Comparison of ENCODE assay signal across 14 cellular contexts in genomic region chr1:100627018-100627716, GRCh38.
DNase-seq lines count a peak whose midpoint lies in the region; FAIRE-seq and TF ChIP-seq lines count a peak whose summit lies in the region.
"Had no signal": no experiment of that assay in that cellular context is flagged by ENCODE, and none has a peak within 500 bp of the region (broad histone marks: within the 10 kb centered on the region; RNA-seq: fewer than 3 reads in every experiment).

No MANE protein-coding gene starts in this region.

- H3K9ac ChIP-seq in astrocyte (ENCODE audit: low read length): peak overlapping the region; percentile 32
- H3K9ac ChIP-seq: neural progenitor cell had no signal

- TF ChIP-seq CTCF in AG10803 (conservative IDR thresholded peaks at IDR 0.05; ENCODE audit: low read length) (no peak), astrocyte (IDR thresholded peaks at IDR 0.05; ENCODE audit: insufficient read depth, low read depth, low read length) (no peak)

- H3K4me1 Mint-ChIP-seq in astrocyte (ENCODE audit: low read depth, unreplicated experiment): peaks cover 59% of the 10 kb centered on the region

- POLR2A ChIA-PET in HEK293T (lab: Yijun Ruan, JAX): no interaction called here

- H3K9me3 ChIP-seq in astrocyte (ENCODE audit: insufficient read depth, low read depth, low read length) (no peaks in the 10 kb centered on the region), muscle layer of duodenum (ENCODE audit: control insufficient read depth in 1 of 2, low read length in 2 of 2) (no peaks in the 10 kb centered on the region), HAP-1 (no peaks in the 10 kb centered on the region)
- H3K9me3 ChIP-seq: tibial nerve had no signal

- H3K36me3 ChIP-seq in astrocyte (ENCODE audit: insufficient read depth, low read length) (no peaks in the 10 kb centered on the region), muscle layer of duodenum (ENCODE audit: control insufficient read depth in 1 of 2, insufficient read depth in 2 of 2, low read length in 2 of 2) (no peaks in the 10 kb centered on the region), HAP-1 (replicated peaks) (no peaks in the 10 kb centered on the region)
- H3K36me3 ChIP-seq: neural progenitor cell, tibial nerve had no signal

- CTCF ChIA-PET in HEK293T (lab: Yijun Ruan, JAX): no interaction called here

- peak overlapping the region; percentile 7 for H2AFZ ChIP-seq in astrocyte (ENCODE audit: low read depth, low read length)
- H2AFZ ChIP-seq: neural progenitor cell had no signal

- H3K4me3 ChIP-seq in AG10803 (ENCODE audit: low read length) (no peak overlapping the region), astrocyte (ENCODE audit: insufficient read depth, low read depth, low read length) (no peak overlapping the region), muscle layer of duodenum (ENCODE audit: low read depth in 1 of 2, low read length in 2 of 2) (no peak overlapping the region), HAP-1 (no peak overlapping the region)
- H3K4me3 ChIP-seq: neural progenitor cell, tibial nerve had no signal

- H3K27me3 Mint-ChIP-seq in astrocyte (ENCODE audit: low read depth, unreplicated experiment): no peaks in the 10 kb centered on the region

- H4K20me1 ChIP-seq in astrocyte (ENCODE audit: insufficient read depth, low read length): no peaks in the 10 kb centered on the region

- peak overlapping the region; percentile 54 for H3K27ac Mint-ChIP-seq in astrocyte (ENCODE audit: unreplicated experiment)
- H3K27ac Mint-ChIP-seq: neural progenitor cell had no signal

- peak overlapping the region; percentile 74 for H3K27ac ChIP-seq in astrocyte (ENCODE audit: low read depth, low read length)
- peak overlapping the region; percentile 13 for H3K27ac ChIP-seq in muscle layer of duodenum (ENCODE audit: low read length)
- H3K27ac ChIP-seq: neural progenitor cell had no signal

- peak overlapping the region; percentile 40 for H3K4me2 ChIP-seq in astrocyte (ENCODE audit: low read length)
- H3K4me2 ChIP-seq: neural progenitor cell had no signal

- H3K36me3 Mint-ChIP-seq in astrocyte (ENCODE audit: low read depth, unreplicated experiment): no peaks in the 10 kb centered on the region
- H3K36me3 Mint-ChIP-seq: neural progenitor cell had no signal

- no peaks in the 10 kb centered on the region for H3K27me3 ChIP-seq in astrocyte (ENCODE audit: insufficient read depth, low read length)
- H3K27me3 ChIP-seq in muscle layer of duodenum (ENCODE audit: low read depth, low read length): no peaks in the 10 kb centered on the region
- no peaks in the 10 kb centered on the region for H3K27me3 ChIP-seq in HAP-1 (ENCODE audit: low read depth)
- H3K27me3 ChIP-seq: neural progenitor cell, tibial nerve had no signal

- H3K4me3 Mint-ChIP-seq in astrocyte (ENCODE audit: unreplicated experiment): no peak overlapping the region
- H3K4me3 Mint-ChIP-seq: neural progenitor cell had no signal

- peak; percentile 34 for FAIRE-seq in astrocyte (lab: Jason Lieb, UNC)
- FAIRE-seq: H54 had no signal

- H3K79me2 ChIP-seq in astrocyte (ENCODE audit: insufficient read depth, low read length): no peaks in the 10 kb centered on the region

- H3K4me1 ChIP-seq in astrocyte (ENCODE audit: insufficient read depth, low read length) (peaks cover 59% of the 10 kb centered on the region), muscle layer of duodenum (ENCODE audit: control insufficient read depth in 1 of 2, insufficient read depth in 2 of 2, low read length in 2 of 2) (peaks cover 0 to 5% of the 10 kb centered on the region in 2 donors), HAP-1 (no peaks in the 10 kb centered on the region)

- in situ Hi-C loops in HAP-1 (cut with MboI; ENCODE audit: low sequenced_read_pairs): no loop called here

- DNase-seq in AG10803 (ENCODE audit: low read depth): peak; percentile 88
- DNase-seq in HT1080 (ENCODE audit: low read depth): peak; percentile 25
- DNase-seq in astrocyte (ENCODE audit: low read depth): peak; percentile 91
- no peak for DNase-seq in NCI-H146 treated with DMSO at 0.1 percent for 48 hours (lab: John Stamatoyannopoulos, UW; ENCODE audit: unreplicated experiment)
- DNase-seq in HEK293T (ENCODE audit: extremely low spot score): no peak
- no peak for DNase-seq in HAP-1 (ENCODE audit: low spot score in 2 of 2)
- no peak for DNase-seq in T-helper 1 cell
- DNase-seq: activated effector memory CD4-positive, alpha-beta T cell treated with Interleukin-2 at 50 U/mL for 16 hours; DMS153; NCI-H1417 had no signal

- H3K9me3 Mint-ChIP-seq in astrocyte (ENCODE audit: unreplicated experiment): peaks cover 2% of the 10 kb centered on the region
- H3K9me3 Mint-ChIP-seq: neural progenitor cell had no signal

TF ChIP-seq in HEK293T, 16 proteins besides CTCF, POLR2A, EP300 and RAD21:
- no peak for TF ChIP-seq BHLHE40 (IDR thresholded peaks at IDR 0.05; ENCODE audit: borderline replicate concordance)
- no peak for TF ChIP-seq L3MBTL2 (conservative IDR thresholded peaks at IDR 0.05)
- no peak for TF ChIP-seq FOXM1 (IDR thresholded peaks at IDR 0.05; ENCODE audit: borderline replicate concordance)
- TF ChIP-seq PKNOX1 (IDR thresholded peaks at IDR 0.05): no peak

Comparison
In these comparisons a context has a peak if more than half of its experiments do, and no peak if none do; other contexts are left out.
1. DNase-seq: peak in AG10803 (single experiment), HT1080 (single experiment) and astrocyte (single experiment); none in NCI-H146 treated with DMSO at 0.1 percent for 48 hours (single experiment), HEK293T (single experiment), HAP-1 (0 of 2) and T-helper 1 cell (0 of 5).